Comparison of ENCODE assay signal across 11 cellular contexts in the genomic region with DNA sequence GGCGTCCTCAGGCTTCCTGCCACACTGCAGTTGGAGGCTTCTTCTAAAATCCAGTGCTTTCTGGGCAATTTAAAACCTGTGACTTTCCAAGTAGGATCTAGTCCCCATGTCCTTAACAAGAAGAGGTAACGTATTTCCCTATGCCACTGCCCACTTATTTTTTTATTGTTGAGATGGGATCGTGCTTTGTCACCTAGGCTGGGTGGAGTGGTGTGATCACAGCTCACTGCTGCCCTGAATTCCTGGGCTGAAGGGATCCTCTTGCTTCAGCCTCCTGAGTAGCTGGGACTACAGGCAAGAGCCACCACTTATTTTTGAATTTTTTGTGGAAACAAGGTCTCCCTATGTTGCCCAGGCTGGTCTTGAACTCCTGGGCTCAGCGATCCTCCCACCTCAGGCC. TPM values are rescaled to one million over a fixed set of nuclear protein-coding genes. Genes with fewer than 3 reads are reported as not detected.
DNase-seq lines count a peak whose midpoint lies in the region; ATAC-seq and TF ChIP-seq lines count a peak whose summit lies in the region.
"Had no signal": no experiment of that assay in that cellular context is flagged by ENCODE, and none has a peak within 500 bp of the region (broad histone marks: within the 10 kb centered on the region; RNA-seq: fewer than 3 reads in every experiment).

No MANE protein-coding gene starts in this region.

- no peak for DNase-seq in activated T-cell treated with anti-CD3 and anti-CD28 coated beads, Interleukin-2, amount 50 U/mL, for 24 hours
- DNase-seq in activated T-cell treated with anti-CD3 and anti-CD28 coated beads for 4 hours (no peak), body of pancreas (no peak), mesendoderm (peak; percentile 64), tibial artery (no peak), nucleus accumbens (lab: John Stamatoyannopoulos, UW) (no peak)
- DNase-seq: ACHN; activated CD4-positive, alpha-beta T cell treated with anti-CD3 and anti-CD28 coated beads, Interleukin-2, amount 10 ng/mL, durations not matched to agents 7 days and 5 days; NCI-H187 had no signal

- H3K9me3 ChIP-seq in body of pancreas (no peaks in the 10 kb centered on the region), tibial artery (no peaks in the 10 kb centered on the region)

- H3K4me3 Mint-ChIP-seq in activated T-cell treated with anti-CD3 and anti-CD28 coated beads, Interleukin-2, amount 50 U/mL, for 24 hours: no peak overlapping the region
- H3K4me3 Mint-ChIP-seq: activated CD4-positive, alpha-beta T cell treated with anti-CD3 and anti-CD28 coated beads, Interleukin-2, amount 10 ng/mL, durations not matched to agents 7 days and 5 days had no signal

- no peak overlapping the region for H2BK15ac ChIP-seq in mesendoderm (replicated peaks; ENCODE audit: low read depth)

- peaks cover 93% of the 10 kb centered on the region for H3K79me2 ChIP-seq in mesendoderm (ENCODE audit: control insufficient read depth, insufficient read depth, low read length)

- no peak overlapping the region for H2BK5ac ChIP-seq in mesendoderm (ENCODE audit: low read length)

- H3K4me2 ChIP-seq in mesendoderm (ENCODE audit: low read length): no peak overlapping the region

- peak overlapping the region; percentile 77 for H3K27ac Mint-ChIP-seq in activated T-cell treated with anti-CD3 and anti-CD28 coated beads, Interleukin-2, amount 50 U/mL, for 24 hours
- H3K27ac Mint-ChIP-seq: activated CD4-positive, alpha-beta T cell treated with anti-CD3 and anti-CD28 coated beads, Interleukin-2, amount 10 ng/mL, durations not matched to agents 7 days and 5 days had no signal

- H3K79me1 ChIP-seq in mesendoderm (ENCODE audit: low read length): peaks cover 7% of the 10 kb centered on the region

- no peaks in the 10 kb centered on the region for H3K9me3 Mint-ChIP-seq in activated T-cell treated with anti-CD3 and anti-CD28 coated beads, Interleukin-2, amount 50 U/mL, for 24 hours
- H3K9me3 Mint-ChIP-seq: activated CD4-positive, alpha-beta T cell treated with anti-CD3 and anti-CD28 coated beads, Interleukin-2, amount 10 ng/mL, durations not matched to agents 7 days and 5 days had no signal

- peak overlapping the region in 3 of 4 donors; percentile 77 to 90 (median 87) for H3K27ac ChIP-seq in body of pancreas
- H3K27ac ChIP-seq in mesendoderm (ENCODE audit: low read depth, low read length): no peak overlapping the region
- H3K27ac ChIP-seq in tibial artery: peak overlapping the region; percentile 14 to 36

- no peak for TF ChIP-seq CTCF in body of pancreas (IDR thresholded peaks at IDR 0.05)
- TF ChIP-seq CTCF in tibial artery (IDR thresholded peaks at IDR 0.05): no peak

- no peak overlapping the region for H3K4ac ChIP-seq in mesendoderm (ENCODE audit: low read depth, low read length)

- H4K5ac ChIP-seq in mesendoderm (ENCODE audit: low read length): no peak overlapping the region

- H3K27me3 ChIP-seq in body of pancreas (no peaks in the 10 kb centered on the region), mesendoderm (ENCODE audit: insufficient read depth, low read length, poor library complexity) (no peaks in the 10 kb centered on the region), tibial artery (no peaks in the 10 kb centered on the region)

- H3K4me1 ChIP-seq in body of pancreas: peaks cover 71% of the 10 kb centered on the region
- peaks cover 7% of the 10 kb centered on the region for H3K4me1 ChIP-seq in mesendoderm (ENCODE audit: control insufficient read depth, low read depth, low read length)
- H3K4me1 ChIP-seq in tibial artery: peaks cover 0 to 82% (median 53%) of the 10 kb centered on the region in 4 donors

- H3K27me3 Mint-ChIP-seq in activated T-cell treated with anti-CD3 and anti-CD28 coated beads, Interleukin-2, amount 50 U/mL, for 24 hours: no peaks in the 10 kb centered on the region
- H3K27me3 Mint-ChIP-seq: activated CD4-positive, alpha-beta T cell treated with anti-CD3 and anti-CD28 coated beads, Interleukin-2, amount 10 ng/mL, durations not matched to agents 7 days and 5 days had no signal

- H3K56ac ChIP-seq in mesendoderm (ENCODE audit: low read length): peak overlapping the region; percentile 15

- no peak overlapping the region for H2AK5ac ChIP-seq in mesendoderm (ENCODE audit: low read length)

- TF ChIP-seq POLR2A in body of pancreas (IDR thresholded peaks at IDR 0.05): no peak

- H3K4me1 Mint-ChIP-seq in activated T-cell treated with anti-CD3 and anti-CD28 coated beads, Interleukin-2, amount 50 U/mL, for 24 hours (ENCODE audit: low read depth): peaks cover 76% of the 10 kb centered on the region

- intact Hi-C loops in body of pancreas (cut with DNase I): no loop called here
- intact Hi-C loops in tibial artery (cut with DNase I; ENCODE audit: low total_unique reads): no loop called here

- no peak overlapping the region for H3K23ac ChIP-seq in mesendoderm (ENCODE audit: low read length)

- WGBS in body of pancreas, 2 donors: 79 to 86% methylated on average over 4 of the region's 4 CpGs
- WGBS in mesendoderm (ENCODE audit: extremely low coverage, insufficient coverage, low lambda C conversion rate): no CpG with 5 or more reads among the region's 4 CpGs

- no peak overlapping the region for H4K8ac ChIP-seq in mesendoderm (ENCODE audit: low read depth, low read length)

- H3K4me3 ChIP-seq in body of pancreas: no peak overlapping the region
- no peak overlapping the region for H3K4me3 ChIP-seq in mesendoderm (ENCODE audit: low read length)
- H3K4me3 ChIP-seq in tibial artery: no peak overlapping the region

- H3K9ac ChIP-seq in mesendoderm (ENCODE audit: low read length): peak overlapping the region; percentile 5

- H3K18ac ChIP-seq in mesendoderm (ENCODE audit: low read length): peak overlapping the region; percentile 43

- peaks cover 74% of the 10 kb centered on the region for H3K36me3 Mint-ChIP-seq in activated T-cell treated with anti-CD3 and anti-CD28 coated beads, Interleukin-2, amount 50 U/mL, for 24 hours (ENCODE audit: low read depth)

- ATAC-seq in body of pancreas: no peak
- no peak for ATAC-seq in HG02970 (IDR thresholded peaks at IDR 0.05; ENCODE audit: low FRiP score, unreplicated experiment)
- no peak for ATAC-seq in HG02642 (IDR thresholded peaks at IDR 0.05; ENCODE audit: poor library complexity, unreplicated experiment)

- no peak overlapping the region for H2BK120ac ChIP-seq in mesendoderm (ENCODE audit: low read depth, low read length)

- no peaks in the 10 kb centered on the region for H3K36me3 ChIP-seq in body of pancreas (replicated peaks in 1 of 2; ENCODE audit: insufficient read depth in 1 of 2, low read depth in 2 of 2)
- peaks cover 4% of the 10 kb centered on the region for H3K36me3 ChIP-seq in mesendoderm (ENCODE audit: control insufficient read depth, insufficient read depth, low read length)
- peaks cover 11 to 21% (median 18%) of the 10 kb centered on the region in 3 donors for H3K36me3 ChIP-seq in tibial artery

RNA-seq across cellular contexts. Expression of a gene that starts 10.0 kb away (rescaled TPM):
- total RNA-seq in body of pancreas: 100 to 1,000 TPM; 103 to 106 TPM
- 371 TPM for polyA plus RNA-seq in mesendoderm (2013, experiment 1 of 2)
- polyA plus RNA-seq in mesendoderm (2013, experiment 2 of 2): 360 TPM

RNA-seq across cellular contexts. Expression of a gene that starts 35.6 kb away (rescaled TPM):
- total RNA-seq in body of pancreas: 10 to 100 TPM; 10.6 to 14.2 TPM
- 11.8 TPM for polyA plus RNA-seq in mesendoderm (2013, experiment 1 of 2)
- 13.4 TPM for polyA plus RNA-seq in mesendoderm (2013, experiment 2 of 2)
